Comparison of ENCODE assay signal across 1 cellular context in genomic region chr9:15135167-15135792, GRCh38.
TF ChIP-seq lines count a peak whose summit lies in the region.

No MANE protein-coding gene starts in this region.

TF ChIP-seq in HepG2, 621 proteins besides CTCF, POLR2A, EP300 and RAD21 (continued from another document and continues in another):
- TF ChIP-seq XRCC5 (optimal IDR thresholded peaks at IDR 0.05; ENCODE audit: low read length) (peak; percentile 70), FOXA3 (CRISPR knock-in tag; IDR thresholded peaks at IDR 0.05) (peak; percentile 69), SAP130 (CRISPR knock-in tag; IDR thresholded peaks at IDR 0.05; ENCODE audit: low read depth) (peak; percentile 36; the same call in 1 of the 2 replicates), DNMT1 (CRISPR knock-in tag; IDR thresholded peaks at IDR 0.05) (no peak), MAX (IDR thresholded peaks at IDR 0.05) (0 out of 2 replicates have a peak, but pooled peaks have one; percentile 20), ZNF34 (CRISPR knock-in tag; IDR thresholded peaks at IDR 0.05; ENCODE audit: borderline replicate concordance) (no peak), IRF9 (CRISPR knock-in tag; IDR thresholded peaks at IDR 0.05; ENCODE audit: borderline replicate concordance) (no peak), CBFB (CRISPR knock-in tag; IDR thresholded peaks at IDR 0.05) (no peak), BRF2 (CRISPR knock-in tag; IDR thresholded peaks at IDR 0.05) (no peak), FOXJ3 (CRISPR knock-in tag; IDR thresholded peaks at IDR 0.05; ENCODE audit: borderline replicate concordance) (peak; percentile 39; the same call in 1 of the 2 replicates), TFE3 (CRISPR knock-in tag; IDR thresholded peaks at IDR 0.05) (0 out of 2 replicates have a peak, but pooled peaks have one; percentile 14), JUN (CRISPR knock-in tag; IDR thresholded peaks at IDR 0.05) (no peak), SMC3 (IDR thresholded peaks at IDR 0.05; ENCODE audit: low read length) (peak; percentile 86), ZNF331 (CRISPR knock-in tag; IDR thresholded peaks at IDR 0.05) (0 out of 2 replicates have a peak, but pooled peaks have one; percentile 14), GLMP (CRISPR knock-in tag; IDR thresholded peaks at IDR 0.05; ENCODE audit: borderline replicate concordance) (no peak), ZNF18 (CRISPR knock-in tag; IDR thresholded peaks at IDR 0.05; ENCODE audit: insufficient replicate concordance) (no peak), ZNF691 (CRISPR knock-in tag; IDR thresholded peaks at IDR 0.05; ENCODE audit: borderline replicate concordance, low read depth) (no peak), NAIF1 (CRISPR knock-in tag; IDR thresholded peaks at IDR 0.05; ENCODE audit: borderline replicate concordance) (0 out of 2 replicates have a peak, but pooled peaks have one; percentile 36), TERF1 (CRISPR knock-in tag; IDR thresholded peaks at IDR 0.05) (no peak), TEAD3 (CRISPR knock-in tag; optimal IDR thresholded peaks at IDR 0.05; ENCODE audit: borderline replicate concordance) (peak; percentile 85), YEATS4 (CRISPR knock-in tag; IDR thresholded peaks at IDR 0.05; ENCODE audit: borderline replicate concordance) (no peak), KLF9 (CRISPR knock-in tag; IDR thresholded peaks at IDR 0.05; ENCODE audit: low read depth) (peak; percentile 49; the same call in 1 of the 2 replicates), NRL (CRISPR knock-in tag; IDR thresholded peaks at IDR 0.05; ENCODE audit: borderline replicate concordance) (no peak), SOX5 (CRISPR knock-in tag; IDR thresholded peaks at IDR 0.05; ENCODE audit: borderline replicate concordance) (0 out of 2 replicates have a peak, but pooled peaks have one; percentile 20), ZNF451 (CRISPR knock-in tag; IDR thresholded peaks at IDR 0.05) (no peak), ARID4A (CRISPR knock-in tag; IDR thresholded peaks at IDR 0.05; ENCODE audit: borderline replicate concordance) (no peak; the same call in 1 of the 2 replicates), RCOR2 (CRISPR knock-in tag; IDR thresholded peaks at IDR 0.05) (no peak), MNT (IDR thresholded peaks at IDR 0.05) (no peak), ZNF629 (CRISPR knock-in tag; conservative IDR thresholded peaks at IDR 0.05) (no peak), PATZ1 (CRISPR knock-in tag; IDR thresholded peaks at IDR 0.05) (0 out of 2 replicates have a peak, but pooled peaks have one; percentile 14), FOXP4 (CRISPR knock-in tag; IDR thresholded peaks at IDR 0.05) (0 out of 2 replicates have a peak, but pooled peaks have one; percentile 31), SUZ12 (IDR thresholded peaks at IDR 0.05; ENCODE audit: low read depth, low read length) (no peak), MAFG (CRISPR knock-in tag; IDR thresholded peaks at IDR 0.05) (no peak), STAG1 (CRISPR knock-in tag; IDR thresholded peaks at IDR 0.05) (peak; percentile 94), ELK4 (CRISPR knock-in tag; IDR thresholded peaks at IDR 0.05; ENCODE audit: borderline replicate concordance) (no peak), ZNF205 (CRISPR knock-in tag; IDR thresholded peaks at IDR 0.05) (0 out of 2 replicates have a peak, but pooled peaks have one; percentile 16), ZSCAN9 (CRISPR knock-in tag; IDR thresholded peaks at IDR 0.05; ENCODE audit: borderline replicate concordance) (no peak)
